In the genomic region with DNA sequence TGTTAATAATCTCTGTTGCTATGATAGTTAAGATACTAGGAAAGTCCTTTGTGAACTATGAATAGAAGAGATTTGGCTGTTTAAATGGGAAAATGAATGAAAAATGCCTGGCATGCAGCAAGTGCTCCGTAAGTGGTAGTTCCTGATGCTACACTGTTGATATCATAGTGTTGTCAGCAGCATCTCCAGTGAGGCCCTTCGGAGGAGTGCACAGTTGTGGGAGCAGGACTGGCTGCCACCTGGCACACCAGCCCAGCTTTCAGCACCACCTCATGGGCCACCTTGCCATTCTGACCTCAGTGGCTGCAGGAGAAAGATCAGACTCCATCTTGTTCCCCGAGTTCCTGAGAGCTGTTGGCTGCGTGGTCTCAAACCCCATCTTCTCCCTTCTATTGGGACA, we compare ENCODE assay signal across 28 cellular contexts.
"Had no signal": no experiment of that assay in that cellular context is flagged by ENCODE, and none has a peak within 500 bp of the region (broad histone marks: within the 10 kb centered on the region; RNA-seq: fewer than 3 reads in every experiment).

No MANE protein-coding gene starts in this region.

- H3K36me3 Mint-ChIP-seq: activated naive CD4-positive, alpha-beta T cell treated with anti-CD3 and anti-CD28 coated beads, Interleukin-2, amount 50 U/mL, for 72 hours had no signal

- H3K27ac ChIP-seq: brain microvascular endothelial cell, cardiac muscle cell had no signal

- H3K36me3 ChIP-seq: brain microvascular endothelial cell, cardiac muscle cell, MG63 had no signal

- FAIRE-seq: astrocyte had no signal

- ATAC-seq: activated CD4-positive, CD25-positive, alpha-beta regulatory T cell treated with anti-CD3 and anti-CD28 coated beads, Interleukin-2, amount 50 U/mL, for 24 hours; activated CD8-positive, alpha-beta T cell treated with anti-CD3 and anti-CD28 coated beads, Interleukin-2, amount 10 ng/mL, durations not matched to agents 7 days and 5 days; activated naive CD4-positive, alpha-beta T cell treated with anti-CD3 and anti-CD28 coated beads, Interleukin-2, amount 50 U/mL, for 72 hours; activated naive CD8-positive, alpha-beta T cell treated with anti-CD3 and anti-CD28 coated beads, Interleukin-2, amount 50 U/mL, for 24 hours; Panc1; Right ventricle myocardium inferior had no signal

- H3K4me3 ChIP-seq: cardiac muscle cell, MG63 had no signal

- H3K27me3 Mint-ChIP-seq: activated naive CD8-positive, alpha-beta T cell treated with anti-CD3 and anti-CD28 coated beads, Interleukin-2, amount 50 U/mL, for 24 hours had no signal

- H3K27ac Mint-ChIP-seq: activated CD8-positive, alpha-beta T cell treated with anti-CD3 and anti-CD28 coated beads, Interleukin-2, amount 10 ng/mL, durations not matched to agents 7 days and 5 days; activated naive CD4-positive, alpha-beta T cell treated with anti-CD3 and anti-CD28 coated beads, Interleukin-2, amount 50 U/mL, for 72 hours; activated naive CD8-positive, alpha-beta T cell treated with anti-CD3 and anti-CD28 coated beads, Interleukin-2, amount 50 U/mL, for 24 hours; T-helper 1 cell treated with Interleukin-12 subunit alpha and Interleukin-12 subunit beta and Interleukin-4 antibody, amounts not matched to agents 30 μg/mL and 1 μg/mL, for 36 hours had no signal

- H3K9me3 ChIP-seq: MG63 had no signal

- H3K9me3 Mint-ChIP-seq: activated naive CD4-positive, alpha-beta T cell treated with anti-CD3 and anti-CD28 coated beads, Interleukin-2, amount 50 U/mL, for 72 hours; activated naive CD8-positive, alpha-beta T cell treated with anti-CD3 and anti-CD28 coated beads, Interleukin-2, amount 50 U/mL, for 24 hours; T-helper 1 cell treated with Interleukin-12 subunit alpha and Interleukin-12 subunit beta and Interleukin-4 antibody, amounts not matched to agents 30 μg/mL and 1 μg/mL, for 36 hours had no signal

- DNase-seq: activated CD4-positive, alpha-beta T cell treated with anti-CD3 and anti-CD28 coated beads for 48 hours; activated CD4-positive, alpha-beta T cell treated with anti-CD3 and anti-CD28 coated beads, Interleukin-2, amount 50 U/mL, for 4 hours; activated CD8-positive, alpha-beta memory T cell treated with anti-CD3 and anti-CD28 coated beads, Interleukin-2, amount 50 U/mL, for 48 hours; activated CD8-positive, alpha-beta T cell treated with anti-CD3 and anti-CD28 coated beads, Interleukin-2, amount 10 ng/mL, durations not matched to agents 7 days and 5 days; activated effector memory CD4-positive, alpha-beta T cell treated with anti-CD3 and anti-CD28 coated beads, Interleukin-2, amount 50 U/mL, for 16 hours; activated naive CD4-positive, alpha-beta T cell treated with Interleukin-2 at 50 U/mL for 16 hours; activated naive CD8-positive, alpha-beta T cell treated with anti-CD3 and anti-CD28 coated beads, Interleukin-2, amount 50 U/mL, for 24 hours; activated T-cell treated with anti-CD3 and anti-CD28 coated beads, Interleukin-2, amount 50 U/mL, for 1 hour; amniotic stem cell; brain microvascular endothelial cell; MG63; MV-4-11; NCI-H1092 treated with DMSO at 0.1 percent for 48 hours; NCI-H1417 treated with DMSO at 0.1 percent for 48 hours; NCI-H1694 treated with DMSO at 0.1 percent for 48 hours; NCI-H2029 treated with DMSO at 0.1 percent for 48 hours; NCI-H345; NCI-H510A; NCI-H526 treated with DMSO at 0.1 percent for 48 hours; NCI-H82; RPMI8226 had no signal

- H3K4me3 Mint-ChIP-seq: activated CD8-positive, alpha-beta T cell treated with anti-CD3 and anti-CD28 coated beads, Interleukin-2, amount 10 ng/mL, durations not matched to agents 7 days and 5 days; activated naive CD8-positive, alpha-beta T cell treated with anti-CD3 and anti-CD28 coated beads, Interleukin-2, amount 50 U/mL, for 24 hours; T-helper 1 cell treated with Interleukin-12 subunit alpha and Interleukin-12 subunit beta and Interleukin-4 antibody, amounts not matched to agents 30 μg/mL and 1 μg/mL, for 36 hours had no signal

- H3K27me3 ChIP-seq: cardiac muscle cell had no signal

- H3K4me1 Mint-ChIP-seq: activated naive CD8-positive, alpha-beta T cell treated with anti-CD3 and anti-CD28 coated beads, Interleukin-2, amount 50 U/mL, for 24 hours had no signal
